Comparison of ENCODE assay signal across 8 cellular contexts in genomic region chr16:4306439-4307214, GRCh38.
DNase-seq lines count a peak whose midpoint lies in the region; ATAC-seq and TF ChIP-seq lines count a peak whose summit lies in the region.

No MANE protein-coding gene starts in this region.

- peaks cover 20% of the 10 kb centered on the region for H3K36me3 Mint-ChIP-seq in activated naive CD4-positive, alpha-beta T cell treated with anti-CD3 and anti-CD28 coated beads, Interleukin-2, amount 10 ng/mL, durations not matched to agents 7 days and 5 days

- H3K27ac Mint-ChIP-seq in activated naive CD4-positive, alpha-beta T cell treated with anti-CD3 and anti-CD28 coated beads, Interleukin-2, amount 10 ng/mL, durations not matched to agents 7 days and 5 days = peak overlapping the region; percentile 95

- H3K9me3 Mint-ChIP-seq in activated naive CD4-positive, alpha-beta T cell treated with anti-CD3 and anti-CD28 coated beads, Interleukin-2, amount 10 ng/mL, durations not matched to agents 7 days and 5 days = no peaks in the 10 kb centered on the region

- no peak for ATAC-seq in GM18502 (IDR thresholded peaks at IDR 0.05; ENCODE audit: poor library complexity, unreplicated experiment)
- no peak for ATAC-seq in HG02588 (IDR thresholded peaks at IDR 0.05; ENCODE audit: unreplicated experiment)

- peak overlapping the region; percentile 91 for H3K4me3 Mint-ChIP-seq in activated naive CD4-positive, alpha-beta T cell treated with anti-CD3 and anti-CD28 coated beads, Interleukin-2, amount 10 ng/mL, durations not matched to agents 7 days and 5 days

- H3K27me3 Mint-ChIP-seq in activated naive CD4-positive, alpha-beta T cell treated with anti-CD3 and anti-CD28 coated beads, Interleukin-2, amount 10 ng/mL, durations not matched to agents 7 days and 5 days = peaks cover 20% of the 10 kb centered on the region

- no peak for TF ChIP-seq CTCF in GM13977 (IDR thresholded peaks at IDR 0.05; ENCODE audit: extremely low read depth, insufficient read depth, missing control alignments)

- in situ Hi-C loops in GM13977 (cut with MboI; ENCODE audit: low pct_unique_long_range_greater_than_20kb, low sequenced_read_pairs, unreplicated experiment) = no loop called here

- CTCF ChIA-PET in activated naive CD4-positive, alpha-beta T cell treated with anti-CD3 and anti-CD28 coated beads, Interleukin-2, amount 10 ng/mL, durations not matched to agents 7 days and 5 days (lab: Charles Lee) = interaction anchor here (0.5 to 2.8 kb wide), 7 partner anchors 14 to 165 kb away, joined by 3 to 11 read pairs (median 3); no protein-coding TSS in a partner anchor

- H3K4me3 ChIP-seq in iPS-18c (ENCODE audit: insufficient read depth, low read depth, low read length) = peak overlapping the region; percentile 78

- H3K4me1 Mint-ChIP-seq in activated naive CD4-positive, alpha-beta T cell treated with anti-CD3 and anti-CD28 coated beads, Interleukin-2, amount 10 ng/mL, durations not matched to agents 7 days and 5 days = peaks cover 38% of the 10 kb centered on the region

- peak; percentile 71 for DNase-seq in GM13977 (ENCODE audit: low spot score)
- peak; percentile 95 to 97 for DNase-seq in NCI-H524 (lab: John Stamatoyannopoulos, UW)
- peak; percentile 72 for DNase-seq in activated naive CD4-positive, alpha-beta T cell treated with anti-CD3 and anti-CD28 coated beads, Interleukin-2, amount 10 ng/mL, durations not matched to agents 7 days and 5 days
- DNase-seq in stimulated activated naive CD4-positive, alpha-beta T cell (lab: John Stamatoyannopoulos, UW) = peak; percentile 29 to 44 (median 35)
- DNase-seq in superior temporal gyrus (ENCODE audit: extremely low spot score) = no peak

- no peaks in the 10 kb centered on the region for H3K9me3 ChIP-seq in iPS-18c (ENCODE audit: control insufficient read depth, insufficient read depth, low read length)
